8 cellular contexts compared by ENCODE assay signal in genomic region chr17:2090804-2091534, GRCh38. TPM values are rescaled to one million over a fixed set of nuclear protein-coding genes. Genes with fewer than 3 reads are reported as not detected.
DNase-seq lines count a peak whose midpoint lies in the region; ATAC-seq and TF ChIP-seq lines count a peak whose summit lies in the region.

No MANE protein-coding gene starts in this region.

- WGBS in prostate gland: 25% methylated on average over 2 of the region's 2 CpGs

- peak overlapping the region; percentile 83 for H3K27ac Mint-ChIP-seq in GM23338

- no peaks in the 10 kb centered on the region for H3K79me2 ChIP-seq in GM23338 (replicated peaks; ENCODE audit: insufficient read depth)

- H3F3A ChIP-seq in GM23338 (replicated peaks; ENCODE audit: low read depth): 0 out of 2 replicates have a peak, but pooled peaks cover 2% of the 10 kb centered on the region

- H3K4me3 Mint-ChIP-seq in GM23338: peak overlapping the region; percentile 3; the same call in 1 of the 3 replicates

- H3K4me1 Mint-ChIP-seq in GM23338: peaks cover 51% of the 10 kb centered on the region

- no peaks in the 10 kb centered on the region for H3K9me2 ChIP-seq in GM23338 (ENCODE audit: insufficient read depth)

- H4K20me1 ChIP-seq in GM23338 (replicated peaks; ENCODE audit: insufficient read depth): no peaks in the 10 kb centered on the region

- TF ChIP-seq CTCF in GM23338 (conservative IDR thresholded peaks at IDR 0.05; ENCODE audit: low read depth in 2 of 2) (0 out of 4 replicates have a peak, but pooled peaks have one; percentile 2 to 13), fibroblast of the aortic adventitia (IDR thresholded peaks at IDR 0.05; ENCODE audit: insufficient read depth, low read length) (peak; percentile 71), prostate gland (IDR thresholded peaks at IDR 0.05) (peak in 1 of 4 experiments; percentile 29)

- H3K4me1 ChIP-seq in GM23338 (ENCODE audit: insufficient read depth) (peaks cover 23% of the 10 kb centered on the region), prostate gland (replicated peaks) (peaks cover 11% of the 10 kb centered on the region)

- H3K36me3 ChIP-seq in GM23338 (ENCODE audit: insufficient read depth) (no peaks in the 10 kb centered on the region), prostate gland (no peaks in the 10 kb centered on the region)

- peak; percentile 75 for ATAC-seq in GM23338
- ATAC-seq in GM19328 (IDR thresholded peaks at IDR 0.05; ENCODE audit: unreplicated experiment): no peak
- no peak for ATAC-seq in GM19467 (IDR thresholded peaks at IDR 0.05; ENCODE audit: unreplicated experiment)

- H3K9me3 Mint-ChIP-seq in GM23338: no peaks in the 10 kb centered on the region

- H2AFZ ChIP-seq in GM23338: no peak overlapping the region

- intact Hi-C loops in prostate gland (cut with DNase I): loop anchor here (5.0 kb wide), 1 partner anchor 34 kb away; the partner anchor contains the start of gene HIC1

- TF ChIP-seq POLR2A in prostate gland (IDR thresholded peaks at IDR 0.05): no peak

- no peaks in the 10 kb centered on the region for H3K9me3 ChIP-seq in prostate gland

- no peaks in the 10 kb centered on the region; the same call in 2 of the 3 replicates for H3K36me3 Mint-ChIP-seq in GM23338 (ENCODE audit: low read depth)

- H3K27me3 ChIP-seq in GM23338 (ENCODE audit: insufficient read depth): no peaks in the 10 kb centered on the region
- H3K27me3 ChIP-seq in prostate gland (replicated peaks; ENCODE audit: insufficient read depth): no peaks in the 10 kb centered on the region

- peak; percentile 89 for DNase-seq in GM23338 (ENCODE audit: low spot score)
- peak; percentile 15 for DNase-seq in SW480 (ENCODE audit: low spot score)
- DNase-seq in fibroblast of the aortic adventitia (ENCODE audit: low read depth): peak; percentile 93
- no peak for DNase-seq in prostate gland (ENCODE audit: low spot score)
- no peak for DNase-seq in NCI-H187 (lab: John Stamatoyannopoulos, UW)
- DNase-seq in NCI-H1048 (lab: John Stamatoyannopoulos, UW): no peak

- no peak overlapping the region for H3K4me3 ChIP-seq in GM23338
- peak overlapping the region; percentile 13 for H3K4me3 ChIP-seq in fibroblast of the aortic adventitia (ENCODE audit: low read depth, low read length)
- H3K4me3 ChIP-seq in prostate gland: no peak overlapping the region

- peak overlapping the region; percentile 17 for H3K4me2 ChIP-seq in GM23338

- H3K27ac ChIP-seq in GM23338 (ENCODE audit: low read depth): peak overlapping the region; percentile 10; the same call in 1 of the 2 replicates
- H3K27ac ChIP-seq in prostate gland: peak overlapping the region; percentile 74 to 79

- peaks cover 7% of the 10 kb centered on the region for H3K27me3 Mint-ChIP-seq in GM23338 (ENCODE audit: insufficient read depth, low read depth, poor library complexity)

TF ChIP-seq in GM23338, 12 proteins besides CTCF, POLR2A, EP300 and RAD21:
- no peak for TF ChIP-seq EZH2phosphoT487 (IDR thresholded peaks at IDR 0.05; ENCODE audit: unreplicated experiment)
- no peak for TF ChIP-seq ZNF331 (CRISPR knock-in tag; IDR thresholded peaks at IDR 0.05; ENCODE audit: low read depth)
- no peak for TF ChIP-seq JUNB (IDR thresholded peaks at IDR 0.05; ENCODE audit: unreplicated experiment)
- TF ChIP-seq EZH2 (IDR thresholded peaks at IDR 0.05; ENCODE audit: low read depth, unreplicated experiment): no peak
- TF ChIP-seq ZNF462 (CRISPR knock-in tag; IDR thresholded peaks at IDR 0.05): no peak
- TF ChIP-seq NANOG (IDR thresholded peaks at IDR 0.05; ENCODE audit: borderline replicate concordance): no peak
- TF ChIP-seq ZNF114 (CRISPR knock-in tag; IDR thresholded peaks at IDR 0.05): no peak
- TF ChIP-seq POLR2AphosphoS5 (IDR thresholded peaks at IDR 0.05; ENCODE audit: low read depth): no peak
- no peak for TF ChIP-seq ETS1 (IDR thresholded peaks at IDR 0.05)

RNA-seq across cellular contexts. Expression of gene HIC1, which starts 36.1 kb away (rescaled TPM):
- total RNA-seq in GM23338 (2014; rRNA removed; shearing (Covaris generic)): 0.17 TPM in 1 of 2 replicates, not detected in the other
- polyA plus RNA-seq in GM23338 (2016; fragmentation: Nextera tagmentation; extraction: Ambion mirVana): 0.23 and 0.26 TPM in 2 replicates
- 36.4 and 57.6 TPM in 2 replicates for total RNA-seq in fibroblast of the aortic adventitia (ENCODE audit: low replicate concordance)
- 10 to 100 TPM; 20.5 to 33.1 TPM for total RNA-seq in prostate gland

RNA-seq across cellular contexts. Expression of gene OVCA2, which starts 49.1 kb away (rescaled TPM):
- total RNA-seq in GM23338 (2014; rRNA removed; shearing (Covaris generic)): 21.3 and 24.8 TPM in 2 replicates
- polyA plus RNA-seq in GM23338 (2016; fragmentation: Nextera tagmentation; extraction: Ambion mirVana): 14.9 and 15.9 TPM in 2 replicates
- total RNA-seq in fibroblast of the aortic adventitia (ENCODE audit: low replicate concordance) (38.8 and 39.9 TPM in 2 replicates), prostate gland (10 to 100 TPM; 52.2 to 57.5 TPM)

Comparison
In these comparisons a context has a peak if more than half of its experiments do, and no peak if none do; other contexts are left out.
1. DNase-seq: peak in GM23338 (single experiment), SW480 (single experiment) and fibroblast of the aortic adventitia (single experiment); none in prostate gland (single experiment), NCI-H187 (0 of 2) and NCI-H1048 (single experiment).
2. RNA of gene HIC1, which starts 36.1 kb away (total RNA-seq): 36.4 to 57.6 TPM in fibroblast of the aortic adventitia and 20.5 to 33.1 TPM in prostate gland; 0.17 TPM in GM23338; every median in the first group is over 10 times any median in the second.